8 cellular contexts compared by ENCODE assay signal in the genomic region with DNA sequence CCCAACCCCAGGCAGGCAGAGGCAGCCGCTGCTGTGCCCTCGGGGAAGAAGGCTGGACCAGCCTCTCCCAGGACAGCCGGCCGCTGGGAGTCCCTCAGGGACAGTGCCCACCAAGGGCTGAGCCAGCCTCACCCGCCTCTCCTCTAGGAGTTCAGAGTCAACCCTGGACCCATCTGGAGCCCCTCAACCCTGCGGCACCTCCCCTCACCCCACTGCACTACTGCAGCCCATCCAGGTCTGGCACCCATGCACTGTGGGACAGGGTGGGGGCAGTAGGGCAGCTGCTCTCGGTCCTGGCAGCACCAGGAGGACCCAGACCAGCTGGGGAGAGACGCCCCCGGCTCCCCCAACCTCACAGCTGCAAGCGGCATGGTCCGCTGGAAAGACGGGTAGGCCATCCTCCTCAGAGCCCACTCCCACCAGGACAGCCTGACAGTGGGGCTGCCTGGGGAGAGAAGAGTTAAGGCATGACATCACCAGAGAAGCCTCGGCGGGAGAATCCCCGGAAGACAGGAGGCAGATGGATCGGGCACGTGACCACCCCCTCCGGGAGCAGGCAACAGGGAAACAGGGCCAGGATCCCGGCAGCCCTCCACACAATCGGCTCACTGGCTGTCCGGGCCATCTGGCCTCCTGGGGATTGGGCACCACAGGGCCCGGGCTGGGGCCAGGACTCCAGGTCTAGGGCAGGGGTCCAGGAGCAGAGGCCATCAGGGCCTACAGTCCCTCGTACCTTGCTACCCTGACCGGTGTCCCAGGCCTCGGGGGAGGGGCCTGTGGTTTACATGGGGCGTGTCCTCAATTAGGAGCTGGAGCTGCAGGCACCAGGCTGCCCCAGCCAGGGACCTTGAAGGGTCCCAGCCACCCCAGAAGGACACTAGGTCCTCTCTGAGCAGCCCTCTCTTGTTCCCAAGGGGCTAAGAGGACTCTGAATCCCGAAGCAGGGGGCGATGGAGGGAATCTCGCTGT. TPM values are rescaled to one million over a fixed set of nuclear protein-coding genes. Genes with fewer than 3 reads are reported as not detected.
DNase-seq lines count a peak whose midpoint lies in the region; ATAC-seq lines count a peak whose summit lies in the region.

No MANE protein-coding gene starts in this region.

- H3K27me3 Mint-ChIP-seq in activated T-helper 2 cell treated with anti-CD3 and anti-CD28 coated beads, Interferon-gamma antibody, Interleukin-2, Interleukin-4, amounts not matched to agents 10 μg/mL and 5 μg/mL and 100 μg/mL, durations not matched to agents 14 hours and 24 hours and 36 hours (ENCODE audit: low read depth), result no peaks in the 10 kb centered on the region

- peak; percentile 31 for DNase-seq in DMS114 treated with DMSO at 0.1 percent for 48 hours (lab: John Stamatoyannopoulos, UW; ENCODE audit: unreplicated experiment)
- DNase-seq in NCI-H128 (lab: John Stamatoyannopoulos, UW; ENCODE audit: unreplicated experiment), result peak; percentile 51
- no peak for DNase-seq in activated T-helper 2 cell treated with anti-CD3 and anti-CD28 coated beads, Interferon-gamma antibody, Interleukin-2, Interleukin-4, amounts not matched to agents 10 μg/mL and 5 μg/mL and 100 μg/mL, durations not matched to agents 14 hours and 24 hours and 36 hours (ENCODE audit: low spot score)
- peak; percentile 93 to 99 (median 97) for DNase-seq in head of caudate nucleus
- DNase-seq in nucleus accumbens (lab: John Stamatoyannopoulos, UW), result peak in 55 of 56 donors; percentile 38 to 96 (median 90)
- no peak for DNase-seq in activated effector memory CD4-positive, alpha-beta T cell treated with anti-CD3 and anti-CD28 coated beads, Interleukin-2, amount 50 U/mL, for 16 hours

- no peaks in the 10 kb centered on the region for H3K9me3 Mint-ChIP-seq in activated T-helper 2 cell treated with anti-CD3 and anti-CD28 coated beads, Interferon-gamma antibody, Interleukin-2, Interleukin-4, amounts not matched to agents 10 μg/mL and 5 μg/mL and 100 μg/mL, durations not matched to agents 14 hours and 24 hours and 36 hours

- intact Hi-C loops in activated T-helper 2 cell treated with anti-CD3 and anti-CD28 coated beads, Interferon-gamma antibody, Interleukin-2, Interleukin-4, amounts not matched to agents 10 μg/mL and 5 μg/mL and 100 μg/mL, durations not matched to agents 14 hours and 24 hours and 36 hours (cut with micrococcal nuclease), result loop anchor here (5.0 to 10.0 kb wide), 2 partner anchors 70 to 187 kb away; a partner anchor contains a TSS
- intact Hi-C loops in head of caudate nucleus (cut with DNase I), result no loop called here

- H3K4me3 Mint-ChIP-seq in activated T-helper 2 cell treated with anti-CD3 and anti-CD28 coated beads, Interferon-gamma antibody, Interleukin-2, Interleukin-4, amounts not matched to agents 10 μg/mL and 5 μg/mL and 100 μg/mL, durations not matched to agents 14 hours and 24 hours and 36 hours (ENCODE audit: low read depth), result peak overlapping the region; percentile 84

- H3K27ac Mint-ChIP-seq in activated T-helper 2 cell treated with anti-CD3 and anti-CD28 coated beads, Interferon-gamma antibody, Interleukin-2, Interleukin-4, amounts not matched to agents 10 μg/mL and 5 μg/mL and 100 μg/mL, durations not matched to agents 14 hours and 24 hours and 36 hours, result no peak overlapping the region

- no peaks in the 10 kb centered on the region for H3K36me3 Mint-ChIP-seq in activated T-helper 2 cell treated with anti-CD3 and anti-CD28 coated beads, Interferon-gamma antibody, Interleukin-2, Interleukin-4, amounts not matched to agents 10 μg/mL and 5 μg/mL and 100 μg/mL, durations not matched to agents 14 hours and 24 hours and 36 hours (ENCODE audit: low read depth)

- H3K4me1 Mint-ChIP-seq in activated T-helper 2 cell treated with anti-CD3 and anti-CD28 coated beads, Interferon-gamma antibody, Interleukin-2, Interleukin-4, amounts not matched to agents 10 μg/mL and 5 μg/mL and 100 μg/mL, durations not matched to agents 14 hours and 24 hours and 36 hours (ENCODE audit: low read depth), result peaks cover 10% of the 10 kb centered on the region

- ATAC-seq in HG02970 (IDR thresholded peaks at IDR 0.05; ENCODE audit: low FRiP score, unreplicated experiment), result no peak
- ATAC-seq in GM19452 (IDR thresholded peaks at IDR 0.05; ENCODE audit: unreplicated experiment), result no peak

RNA-seq across cellular contexts. Expression of a gene that starts 3.1 kb away (rescaled TPM):
- total RNA-seq in activated T-helper 2 cell treated with anti-CD3 and anti-CD28 coated beads, Interferon-gamma antibody, Interleukin-2, Interleukin-4, amounts not matched to agents 10 μg/mL and 5 μg/mL and 100 μg/mL, durations not matched to agents 14 hours and 24 hours and 36 hours, result 43.4 and 50.1 TPM in 2 replicates

RNA-seq across cellular contexts. Expression of a gene that starts 3.8 kb away (rescaled TPM):
- total RNA-seq in activated T-helper 2 cell treated with anti-CD3 and anti-CD28 coated beads, Interferon-gamma antibody, Interleukin-2, Interleukin-4, amounts not matched to agents 10 μg/mL and 5 μg/mL and 100 μg/mL, durations not matched to agents 14 hours and 24 hours and 36 hours, result 31.6 and 31.8 TPM in 2 replicates

RNA-seq across cellular contexts. Expression of a gene that starts 19.8 kb away (rescaled TPM):
- total RNA-seq in activated T-helper 2 cell treated with anti-CD3 and anti-CD28 coated beads, Interferon-gamma antibody, Interleukin-2, Interleukin-4, amounts not matched to agents 10 μg/mL and 5 μg/mL and 100 μg/mL, durations not matched to agents 14 hours and 24 hours and 36 hours, result 127 and 138 TPM in 2 replicates

RNA-seq across cellular contexts. Expression of a gene that starts 20.0 kb away (rescaled TPM):
- 12.1 and 13.1 TPM in 2 replicates for total RNA-seq in activated T-helper 2 cell treated with anti-CD3 and anti-CD28 coated beads, Interferon-gamma antibody, Interleukin-2, Interleukin-4, amounts not matched to agents 10 μg/mL and 5 μg/mL and 100 μg/mL, durations not matched to agents 14 hours and 24 hours and 36 hours

RNA-seq across cellular contexts. Expression of a gene that starts 24.4 kb away (rescaled TPM):
- total RNA-seq in activated T-helper 2 cell treated with anti-CD3 and anti-CD28 coated beads, Interferon-gamma antibody, Interleukin-2, Interleukin-4, amounts not matched to agents 10 μg/mL and 5 μg/mL and 100 μg/mL, durations not matched to agents 14 hours and 24 hours and 36 hours, result 3.5 and 4.1 TPM in 2 replicates

Comparison
In these comparisons a context has a peak if more than half of its experiments do, and no peak if none do; other contexts are left out.
1. DNase-seq: peak in DMS114 treated with DMSO at 0.1 percent for 48 hours (single experiment), NCI-H128 (single experiment), head of caudate nucleus (42 of 42) and nucleus accumbens (55 of 56); none in activated T-helper 2 cell treated with anti-CD3 and anti-CD28 coated beads, Interferon-gamma antibody, Interleukin-2, Interleukin-4, amounts not matched to agents 10 μg/mL and 5 μg/mL and 100 μg/mL, durations not matched to agents 14 hours and 24 hours and 36 hours (single experiment) and activated effector memory CD4-positive, alpha-beta T cell treated with anti-CD3 and anti-CD28 coated beads, Interleukin-2, amount 50 U/mL, for 16 hours (single experiment).